In genomic region chr21:41774467-41775151, GRCh38 we compare ENCODE assay signal across 25 cellular contexts. TPM values are rescaled to one million over a fixed set of nuclear protein-coding genes. Genes with fewer than 3 reads are reported as not detected.
DNase-seq lines count a peak whose midpoint lies in the region; ATAC-seq and TF ChIP-seq lines count a peak whose summit lies in the region.
"Had no signal": no experiment of that assay in that cellular context is flagged by ENCODE, and none has a peak within 500 bp of the region (broad histone marks: within the 10 kb centered on the region; RNA-seq: fewer than 3 reads in every experiment).

No MANE protein-coding gene starts in this region.

- H3K27me3 ChIP-seq in left lung = peaks cover 3 to 81% of the 10 kb centered on the region in 2 donors
- H3K27me3 ChIP-seq in SJCRH30 = peaks cover 10% of the 10 kb centered on the region; the same call in 1 of the 2 replicates
- H3K27me3 ChIP-seq: SJSA1 had no signal

- H3K4me1 Mint-ChIP-seq in activated T-cell treated with anti-CD3 and anti-CD28 coated beads, Interleukin-2, amount 50 U/mL, for 72 hours (ENCODE audit: low read depth) = peaks cover 5% of the 10 kb centered on the region
- H3K4me1 Mint-ChIP-seq in CD14-positive monocyte = peaks cover 15% of the 10 kb centered on the region
- H3K4me1 Mint-ChIP-seq: activated CD8-positive, alpha-beta memory T cell treated with anti-CD3 and anti-CD28 coated beads, Interleukin-2, amount 10 ng/mL, durations not matched to agents 7 days and 5 days had no signal

- H3K36me3 Mint-ChIP-seq in activated T-cell treated with anti-CD3 and anti-CD28 coated beads, Interleukin-2, amount 50 U/mL, for 72 hours (ENCODE audit: insufficient read depth in 2 of 2) = no peaks in the 10 kb centered on the region
- H3K36me3 Mint-ChIP-seq in CD14-positive monocyte = peaks cover 0 to 4% of the 10 kb centered on the region in 2 donors
- H3K36me3 Mint-ChIP-seq: activated CD8-positive, alpha-beta memory T cell treated with anti-CD3 and anti-CD28 coated beads, Interleukin-2, amount 10 ng/mL, durations not matched to agents 7 days and 5 days; natural killer cell had no signal

- intact Hi-C loops in left lung (cut with DNase I) (loop anchor here in 1 of 2 donors (5.0 kb wide), 1 partner anchor 162 kb away; no protein-coding TSS in a partner anchor), CD14-positive monocyte (cut with micrococcal nuclease) (no loop called here)

- H3K27ac ChIP-seq in left lung (no peak overlapping the region), SJCRH30 (no peak overlapping the region)
- H3K27ac ChIP-seq: BLaER1 treated with 17β-estradiol and CSF1 and Interleukin-3, amounts not matched to agents 10 nM and 100 nM; SJSA1 had no signal

- H3K9me3 ChIP-seq in left lung (no peaks in the 10 kb centered on the region), SJCRH30 (replicated peaks) (no peaks in the 10 kb centered on the region)
- H3K9me3 ChIP-seq: BLaER1 treated with 17β-estradiol and CSF1 and Interleukin-3, amounts not matched to agents 10 nM and 100 nM; SJSA1 had no signal

- no peaks in the 10 kb centered on the region for H3K9me3 Mint-ChIP-seq in activated T-cell treated with anti-CD3 and anti-CD28 coated beads, Interleukin-2, amount 50 U/mL, for 72 hours
- H3K9me3 Mint-ChIP-seq in CD14-positive monocyte = peaks cover 0 to 4% (median 0%) of the 10 kb centered on the region in 7 donors
- H3K9me3 Mint-ChIP-seq: activated T-helper 1 cell treated with anti-CD3 and anti-CD28 coated beads, Interleukin-12 subunit alpha, Interleukin-12 subunit beta, Interleukin-2, Interleukin-4 antibody, amounts not matched to agents 30 ng/mL and 10 ng/mL and 1 ng/mL, durations not matched to agents 14 hours and 24 hours and 36 hours; natural killer cell; T-helper 1 cell treated with Interleukin-12 subunit alpha and Interleukin-12 subunit beta and Interleukin-4 antibody, amounts not matched to agents 30 μg/mL and 1 μg/mL, for 36 hours had no signal

- H3K4me3 ChIP-seq in left lung = no peak overlapping the region
- H3K4me3 ChIP-seq in SJCRH30 = no peak overlapping the region
- H3K4me3 ChIP-seq: BLaER1 treated with 17β-estradiol and CSF1 and Interleukin-3, amounts not matched to agents 10 nM and 100 nM; K562; SJSA1 had no signal

- peaks cover 65% of the 10 kb centered on the region for H3K27me3 Mint-ChIP-seq in activated T-cell treated with anti-CD3 and anti-CD28 coated beads, Interleukin-2, amount 50 U/mL, for 72 hours (ENCODE audit: low read depth)
- H3K27me3 Mint-ChIP-seq in CD14-positive monocyte (ENCODE audit: low read depth in 3 of 3) = peaks cover 57 to 80% (median 65%) of the 10 kb centered on the region in 3 donors

- DNase-seq in COLO668 (lab: John Stamatoyannopoulos, UW; ENCODE audit: unreplicated experiment) (peak; percentile 64), HT-29 (ENCODE audit: low spot score) (peak; percentile 31), NCI-H2196 (lab: John Stamatoyannopoulos, UW; ENCODE audit: unreplicated experiment) (peak; percentile 79), left lung (no peak), CD14-positive monocyte (ENCODE audit: low spot score) (no peak), SJCRH30 (no peak)
- DNase-seq in activated T-cell treated with anti-CD3 and anti-CD28 coated beads, Interleukin-2, amount 50 U/mL, for 72 hours = no peak
- DNase-seq: activated CD4-positive, alpha-beta T cell treated with anti-CD3 and anti-CD28 coated beads for 4 hours; activated CD8-positive, alpha-beta memory T cell treated with anti-CD3 and anti-CD28 coated beads, Interleukin-2, amount 10 ng/mL, durations not matched to agents 7 days and 5 days; activated naive CD4-positive, alpha-beta T cell treated with anti-CD3 and anti-CD28 coated beads, Interleukin-2, amount 50 U/mL, for 16 hours; central memory CD4-positive, alpha-beta T cell; dermis blood vessel endothelial cell; H7; mesendoderm; natural killer cell; NCI-H2081; stimulated activated CD4-positive, alpha-beta T cell treated with anti-CD3 and anti-CD28 coated beads, Interleukin-1b, Interleukin-23, amount 100 ng/mL, for 48 hours had no signal

- TF ChIP-seq CTCF in left lung (IDR thresholded peaks at IDR 0.05) (no peak), CD14-positive monocyte (IDR thresholded peaks at IDR 0.05) (no peak)

- no peak overlapping the region for H3K4me3 Mint-ChIP-seq in activated T-cell treated with anti-CD3 and anti-CD28 coated beads, Interleukin-2, amount 50 U/mL, for 72 hours
- peak overlapping the region in 1 of 2 donors; percentile 37 for H3K4me3 Mint-ChIP-seq in CD14-positive monocyte
- H3K4me3 Mint-ChIP-seq: activated CD8-positive, alpha-beta memory T cell treated with anti-CD3 and anti-CD28 coated beads, Interleukin-2, amount 10 ng/mL, durations not matched to agents 7 days and 5 days; activated T-helper 1 cell treated with anti-CD3 and anti-CD28 coated beads, Interleukin-12 subunit alpha, Interleukin-12 subunit beta, Interleukin-2, Interleukin-4 antibody, amounts not matched to agents 30 ng/mL and 10 ng/mL and 1 ng/mL, durations not matched to agents 14 hours and 24 hours and 36 hours; natural killer cell; T-helper 1 cell treated with Interleukin-12 subunit alpha and Interleukin-12 subunit beta and Interleukin-4 antibody, amounts not matched to agents 30 μg/mL and 1 μg/mL, for 36 hours had no signal

- no peak overlapping the region for H3K27ac Mint-ChIP-seq in activated T-cell treated with anti-CD3 and anti-CD28 coated beads, Interleukin-2, amount 50 U/mL, for 72 hours
- H3K27ac Mint-ChIP-seq in CD14-positive monocyte = peak overlapping the region in 1 of 7 donors; percentile 17
- H3K27ac Mint-ChIP-seq: activated CD8-positive, alpha-beta memory T cell treated with anti-CD3 and anti-CD28 coated beads, Interleukin-2, amount 10 ng/mL, durations not matched to agents 7 days and 5 days; activated T-helper 1 cell treated with anti-CD3 and anti-CD28 coated beads, Interleukin-12 subunit alpha, Interleukin-12 subunit beta, Interleukin-2, Interleukin-4 antibody, amounts not matched to agents 30 ng/mL and 10 ng/mL and 1 ng/mL, durations not matched to agents 14 hours and 24 hours and 36 hours; natural killer cell; progenitor cell of endocrine pancreas; T-helper 1 cell treated with Interleukin-12 subunit alpha and Interleukin-12 subunit beta and Interleukin-4 antibody, amounts not matched to agents 30 μg/mL and 1 μg/mL, for 36 hours had no signal

- H3K36me3 ChIP-seq in left lung = no peaks in the 10 kb centered on the region
- no peaks in the 10 kb centered on the region for H3K36me3 ChIP-seq in SJCRH30
- H3K36me3 ChIP-seq: BLaER1 treated with 17β-estradiol and CSF1 and Interleukin-3, amounts not matched to agents 10 nM and 100 nM; SJSA1 had no signal

- ATAC-seq in left lung (peak; percentile 43), GM18909 (IDR thresholded peaks at IDR 0.05; ENCODE audit: poor library complexity, unreplicated experiment) (no peak)
- no peak for ATAC-seq in activated T-cell treated with anti-CD3 and anti-CD28 coated beads, Interleukin-2, amount 50 U/mL, for 72 hours (replicated peaks in 1 of 2)
- ATAC-seq: activated CD8-positive, alpha-beta memory T cell treated with anti-CD3 and anti-CD28 coated beads, Interleukin-2, amount 10 ng/mL, durations not matched to agents 7 days and 5 days; K562; natural killer cell had no signal

- H3K4me1 ChIP-seq in left lung (peaks cover 5 to 13% of the 10 kb centered on the region in 2 donors), SJCRH30 (no peaks in the 10 kb centered on the region)

RNA-seq across cellular contexts. Expression of gene RIPK4, which starts 7.8 kb away (rescaled TPM):
- 54.3 and 60.9 TPM in 2 replicates for total RNA-seq in HT-29 (2014; rRNA removed; shearing (Covaris generic))
- 10 to 100 TPM in 1 of 2 donors, 1 to 10 TPM in 1; 5.8 to 10.5 TPM for total RNA-seq in left lung
- total RNA-seq in activated T-cell treated with anti-CD3 and anti-CD28 coated beads, Interleukin-2, amount 50 U/mL, for 72 hours = under 1 TPM; 0.46 to 0.60 TPM
- polyA plus RNA-seq in CD14-positive monocyte = under 1 TPM in 1 of 2 donors, not detected in 1; 0.09 TPM
- total RNA-seq in SJCRH30 (2014; rRNA removed; shearing (Covaris generic)) = not detected in 2 replicates
- total RNA-seq: activated CD8-positive, alpha-beta memory T cell treated with anti-CD3 and anti-CD28 coated beads, Interleukin-2, amount 10 ng/mL, durations not matched to agents 7 days and 5 days; activated T-helper 1 cell treated with anti-CD3 and anti-CD28 coated beads, Interleukin-12 subunit alpha, Interleukin-12 subunit beta, Interleukin-2, Interleukin-4 antibody, amounts not matched to agents 30 ng/mL and 10 ng/mL and 1 ng/mL, durations not matched to agents 14 hours and 24 hours and 36 hours; K562; temporal lobe had no signal
- polyA plus RNA-seq: K562 had no signal

Comparison
In these comparisons a context has a peak if more than half of its experiments do, and no peak if none do; other contexts are left out.
1. DNase-seq: peak in COLO668 (single experiment), HT-29 (single experiment) and NCI-H2196 (single experiment); none in left lung (0 of 2), activated T-cell treated with anti-CD3 and anti-CD28 coated beads, Interleukin-2, amount 50 U/mL, for 72 hours (0 of 2), CD14-positive monocyte (single experiment) and SJCRH30 (0 of 2).